ENCODE assay signal across 1 cellular context in the genomic region with DNA sequence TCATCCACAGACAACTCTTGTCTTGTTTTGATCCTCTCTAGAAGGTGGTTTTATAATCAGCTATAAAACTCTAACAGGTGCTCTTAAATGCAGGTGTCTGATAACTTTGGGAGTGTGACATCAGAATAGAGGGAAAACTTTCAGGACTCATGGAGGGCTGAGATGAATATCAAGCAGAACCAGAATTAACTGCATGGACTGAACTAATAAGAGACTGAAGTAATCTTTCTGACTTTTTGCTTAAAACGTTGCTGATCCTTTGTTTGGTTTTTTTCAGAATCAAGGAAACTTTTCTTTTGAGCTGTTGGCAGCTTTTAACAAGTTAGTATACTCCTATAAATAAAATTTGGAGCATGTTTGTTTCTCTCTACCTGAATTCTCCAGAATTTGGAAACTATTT.
"Had no signal": no experiment of that assay in that cellular context is flagged by ENCODE, and none has a peak within 500 bp of the region (broad histone marks: within the 10 kb centered on the region; RNA-seq: fewer than 3 reads in every experiment).

No MANE protein-coding gene starts in this region.

- ATAC-seq: GM12878 had no signal

- H3K4me3 ChIP-seq: GM12878 had no signal
